Comparison of ENCODE assay signal across 1 cellular context in the genomic region with DNA sequence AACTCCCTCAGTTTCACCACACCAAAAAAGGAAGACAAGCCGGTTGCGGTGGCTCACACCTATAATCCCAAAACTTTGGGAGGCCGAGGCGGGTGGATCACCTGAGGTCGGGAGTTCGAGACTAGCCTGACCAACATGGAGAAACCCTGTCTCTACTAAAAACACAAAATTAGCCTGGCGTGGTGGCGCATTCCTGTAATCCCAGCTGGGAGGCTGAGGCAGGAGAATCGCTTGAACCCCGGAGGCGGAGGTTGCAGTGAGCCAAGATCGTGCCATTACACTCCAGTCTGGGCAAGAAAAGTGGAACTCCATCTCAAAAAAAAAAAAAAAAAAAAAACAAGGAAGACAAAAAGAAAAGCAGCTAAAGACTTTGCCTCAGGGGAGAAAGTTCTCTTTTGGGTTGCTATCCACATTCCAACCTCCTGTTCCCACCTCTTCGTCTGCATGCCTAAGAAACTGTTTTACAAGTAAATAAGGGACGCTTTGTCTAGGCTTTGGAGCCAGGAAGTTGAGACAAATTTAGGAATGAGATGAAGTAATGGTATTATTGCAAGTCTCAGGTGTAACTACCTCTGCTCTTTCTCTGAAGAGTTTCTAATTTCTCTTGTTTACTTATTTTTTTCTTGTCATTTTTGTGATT.
TF ChIP-seq lines count a peak whose summit lies in the region.

No MANE protein-coding gene starts in this region.

TF ChIP-seq in WTC11, 78 proteins besides CTCF, POLR2A, EP300 and RAD21 (continued from another document):
- TF ChIP-seq, protein P1, sequence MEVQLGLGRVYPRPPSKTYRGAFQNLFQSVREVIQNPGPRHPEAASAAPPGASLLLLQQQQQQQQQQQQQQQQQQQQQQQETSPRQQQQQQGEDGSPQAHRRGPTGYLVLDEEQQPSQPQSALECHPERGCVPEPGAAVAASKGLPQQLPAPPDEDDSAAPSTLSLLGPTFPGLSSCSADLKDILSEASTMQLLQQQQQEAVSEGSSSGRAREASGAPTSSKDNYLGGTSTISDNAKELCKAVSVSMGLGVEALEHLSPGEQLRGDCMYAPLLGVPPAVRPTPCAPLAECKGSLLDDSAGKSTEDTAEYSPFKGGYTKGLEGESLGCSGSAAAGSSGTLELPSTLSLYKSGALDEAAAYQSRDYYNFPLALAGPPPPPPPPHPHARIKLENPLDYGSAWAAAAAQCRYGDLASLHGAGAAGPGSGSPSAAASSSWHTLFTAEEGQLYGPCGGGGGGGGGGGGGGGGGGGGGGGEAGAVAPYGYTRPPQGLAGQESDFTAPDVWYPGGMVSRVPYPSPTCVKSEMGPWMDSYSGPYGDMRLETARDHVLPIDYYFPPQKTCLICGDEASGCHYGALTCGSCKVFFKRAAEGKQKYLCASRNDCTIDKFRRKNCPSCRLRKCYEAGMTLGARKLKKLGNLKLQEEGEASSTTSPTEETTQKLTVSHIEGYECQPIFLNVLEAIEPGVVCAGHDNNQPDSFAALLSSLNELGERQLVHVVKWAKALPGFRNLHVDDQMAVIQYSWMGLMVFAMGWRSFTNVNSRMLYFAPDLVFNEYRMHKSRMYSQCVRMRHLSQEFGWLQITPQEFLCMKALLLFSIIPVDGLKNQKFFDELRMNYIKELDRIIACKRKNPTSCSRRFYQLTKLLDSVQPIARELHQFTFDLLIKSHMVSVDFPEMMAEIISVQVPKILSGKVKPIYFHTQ (CRISPR knock-in tag; IDR thresholded peaks at IDR 0.05) = 0 out of 2 replicates have a peak, but pooled peaks have one; percentile 66
- TF ChIP-seq ZNF671 (CRISPR knock-in tag; IDR thresholded peaks at IDR 0.05) (0 out of 2 replicates have a peak, but pooled peaks have one; percentile 52), TEAD1 (CRISPR knock-in tag; IDR thresholded peaks at IDR 0.05) (peak; percentile 80; the same call in 1 of the 2 replicates), ZNF423 (CRISPR knock-in tag; IDR thresholded peaks at IDR 0.05) (0 out of 2 replicates have a peak, but pooled peaks have one; percentile 22)
